In genomic region chr4:86924805-86925204, GRCh38 we compare ENCODE assay signal across 14 cellular contexts. TPM values are rescaled to one million over a fixed set of nuclear protein-coding genes. Genes with fewer than 3 reads are reported as not detected.
DNase-seq lines count a peak whose midpoint lies in the region; ATAC-seq and TF ChIP-seq lines count a peak whose summit lies in the region.
"Had no signal": no experiment of that assay in that cellular context is flagged by ENCODE, and none has a peak within 500 bp of the region (broad histone marks: within the 10 kb centered on the region; RNA-seq: fewer than 3 reads in every experiment).

No MANE protein-coding gene starts in this region.

- in situ Hi-C loops in Caki2 (cut with HindIII; ENCODE audit: low pct_unique_long_range_greater_than_20kb, low sequenced_read_pairs), result no loop called here

- H3K36me3 Mint-ChIP-seq in effector memory CD8-positive, alpha-beta T cell (ENCODE audit: insufficient read depth), result peaks cover 8% of the 10 kb centered on the region

- no peaks in the 10 kb centered on the region for H3K9me3 ChIP-seq in mesodermal cell (ENCODE audit: control insufficient read depth, low read length)
- H3K9me3 ChIP-seq: BLaER1, heart right ventricle, upper lobe of left lung had no signal

- H3K4me1 ChIP-seq in mesodermal cell (ENCODE audit: control insufficient read depth, insufficient read depth, low read length, poor library complexity, severe bottlenecking), result peaks cover 5% of the 10 kb centered on the region

- POLR2A ChIA-PET in RWPE1 (lab: Yijun Ruan, JAX; ENCODE audit: low non-redundant PET), result no interaction called here

- no peaks in the 10 kb centered on the region for H3K36me3 ChIP-seq in mesodermal cell (ENCODE audit: control insufficient read depth, insufficient read depth, low read length)
- H3K36me3 ChIP-seq: cardiac muscle cell, upper lobe of left lung had no signal

- CTCF ChIA-PET in RWPE1 (lab: Yijun Ruan, JAX), result interaction anchor here (0.6 kb wide), 2 partner anchors 68 to 168 kb away, joined by 3 read pairs; no protein-coding TSS in a partner anchor

- 44 to 100% methylated on average over 1 to 2 of the region's 2 CpGs for WGBS in mesodermal cell (ENCODE audit: insufficient coverage in 2 of 2), 2 experiments

- no peak overlapping the region for H3K4me3 Mint-ChIP-seq in effector memory CD8-positive, alpha-beta T cell

- H3K4me3 ChIP-seq in mesodermal cell (ENCODE audit: extremely low read depth, insufficient read depth, low read length, poor library complexity, severe bottlenecking), result no peak overlapping the region
- H3K4me3 ChIP-seq: BLaER1, cardiac muscle cell, heart right ventricle, upper lobe of left lung had no signal

- DNase-seq in Caki2 (ENCODE audit: low read depth), result peak; percentile 77
- no peak for DNase-seq in RWPE1 (ENCODE audit: low spot score)
- peak; percentile 82 to 88 for DNase-seq in dermis microvascular lymphatic vessel endothelial cell (ENCODE audit: low read depth in 2 of 2)
- DNase-seq in hypothalamus (lab: John Stamatoyannopoulos, UW), result no peak
- no peak for DNase-seq in effector memory CD8-positive, alpha-beta T cell
- DNase-seq in activated naive CD4-positive, alpha-beta T cell treated with Interleukin-2 at 50 U/mL for 16 hours, result no peak
- DNase-seq: activated T-cell treated with anti-CD3 and anti-CD28 coated beads, Interleukin-2, amount 50 U/mL, for 1 hour; heart right ventricle; NCI-H2081 treated with DMSO at 0.1 percent for 48 hours; upper lobe of left lung had no signal

- ATAC-seq in effector memory CD8-positive, alpha-beta T cell (replicated peaks), result no peak
- no peak for ATAC-seq in GM21360 (IDR thresholded peaks at IDR 0.05; ENCODE audit: unreplicated experiment)

- H3K4me1 Mint-ChIP-seq in effector memory CD8-positive, alpha-beta T cell (ENCODE audit: low read depth in 2 of 2), result peaks cover 3% of the 10 kb centered on the region in 2 donors

- no peaks in the 10 kb centered on the region for H3K27me3 Mint-ChIP-seq in effector memory CD8-positive, alpha-beta T cell

- no peaks in the 10 kb centered on the region for H3K9me3 Mint-ChIP-seq in effector memory CD8-positive, alpha-beta T cell

- peak overlapping the region; percentile 78 for H3K27ac ChIP-seq in RWPE1
- peak overlapping the region; percentile 70 for H3K27ac ChIP-seq in mesodermal cell (ENCODE audit: low read depth, low read length, severe bottlenecking)
- H3K27ac ChIP-seq: BLaER1, cardiac muscle cell had no signal

- H3K27ac Mint-ChIP-seq in effector memory CD8-positive, alpha-beta T cell, result peak overlapping the region in 1 of 2 donors; percentile 62

- TF ChIP-seq CTCF in RWPE1 (conservative IDR thresholded peaks at IDR 0.05; ENCODE audit: low read depth), result no peak

RNA-seq across cellular contexts. Expression of gene AFF1, which starts 10.0 kb away (rescaled TPM):
- 6.8 and 14.8 TPM in 2 replicates for total RNA-seq in Caki2 (2014; rRNA removed; shearing (Covaris generic); ENCODE audit: low replicate concordance)
- 13.2 and 22.4 TPM in 2 replicates for total RNA-seq in dermis microvascular lymphatic vessel endothelial cell
- 27.5 TPM for polyA plus RNA-seq in mesodermal cell (2013, experiment 1 of 2)
- polyA plus RNA-seq in mesodermal cell (2013, experiment 2 of 2), result 20.3 TPM

RNA-seq across cellular contexts. Expression of gene C4orf36, which starts 32.6 kb away (rescaled TPM):
- 1.6 and 5.6 TPM in 2 replicates for total RNA-seq in Caki2 (2014; rRNA removed; shearing (Covaris generic); ENCODE audit: low replicate concordance)
- 0.38 and 0.39 TPM in 2 replicates for total RNA-seq in dermis microvascular lymphatic vessel endothelial cell
- 0.96 TPM for polyA plus RNA-seq in mesodermal cell (2013, experiment 1 of 2)
- polyA plus RNA-seq in mesodermal cell (2013, experiment 2 of 2), result not detected
- total RNA-seq: cardiac muscle cell had no signal

Comparison
In these comparisons a context has a peak if more than half of its experiments do, and no peak if none do; other contexts are left out.
1. DNase-seq: peak in Caki2 (single experiment) and dermis microvascular lymphatic vessel endothelial cell (2 of 2); none in RWPE1 (single experiment), hypothalamus (0 of 51), effector memory CD8-positive, alpha-beta T cell (0 of 3) and activated naive CD4-positive, alpha-beta T cell treated with Interleukin-2 at 50 U/mL for 16 hours (single experiment).